ENCODE assay signal across 27 cellular contexts in the genomic region with DNA sequence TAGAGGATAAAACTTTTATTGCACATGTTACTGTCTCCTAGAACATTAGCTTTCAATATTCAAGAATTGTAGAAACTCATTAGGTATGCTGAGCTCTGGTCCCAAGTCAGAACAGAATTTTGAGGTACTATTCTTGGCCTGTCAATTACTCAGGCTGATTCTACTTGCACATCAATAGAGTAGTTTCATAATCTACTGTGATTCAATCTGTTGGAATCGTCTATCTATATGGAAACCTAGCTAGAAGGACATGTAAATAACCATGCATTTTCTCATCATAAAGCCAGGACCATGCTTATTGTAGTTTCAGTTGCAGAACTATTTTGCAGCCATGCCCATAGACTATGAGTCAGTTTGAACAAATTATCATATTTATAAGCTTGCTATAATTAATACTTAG. TPM values are rescaled to one million over a fixed set of nuclear protein-coding genes. Genes with fewer than 3 reads are reported as not detected.
"Had no signal": no experiment of that assay in that cellular context is flagged by ENCODE, and none has a peak within 500 bp of the region (broad histone marks: within the 10 kb centered on the region; RNA-seq: fewer than 3 reads in every experiment).

No MANE protein-coding gene starts in this region.

- H3K36me3 ChIP-seq: ascending aorta had no signal

- H3K27me3 ChIP-seq: ascending aorta had no signal

- ATAC-seq: activated CD8-positive, alpha-beta T cell treated with anti-CD3 and anti-CD28 coated beads for 36 hours; activated naive CD8-positive, alpha-beta T cell treated with anti-CD3 and anti-CD28 coated beads, Interleukin-2, amount 50 U/mL, for 24 hours had no signal

- H3K4me1 ChIP-seq: ascending aorta had no signal

- FAIRE-seq: TTC549 had no signal

- H3K4me3 ChIP-seq: ascending aorta had no signal

- H3K9me3 ChIP-seq: ascending aorta had no signal

- H3K27ac ChIP-seq: ascending aorta had no signal

- DNase-seq: activated B cell treated with CpG ODN at 0.5 μM for 24 hours; activated CD4-positive, alpha-beta memory T cell treated with anti-CD3 and anti-CD28 coated beads for 36 hours; activated CD4-positive, alpha-beta T cell treated with anti-CD3 and anti-CD28 coated beads for 4 hours; activated CD4-positive, alpha-beta T cell treated with anti-CD3 and anti-CD28 coated beads, Interleukin-2, amount 10 ng/mL, durations not matched to agents 24 days and 14 days; activated CD4-positive, alpha-beta T cell treated with anti-CD3 and anti-CD28 coated beads, Interleukin-2, amount 50 U/mL, for 1 hour; activated CD4-positive, alpha-beta T cell treated with anti-CD3 and anti-CD28 coated beads, Interleukin-2, amount 50 U/mL, for 4 hours; activated CD4-positive, CD25-positive, alpha-beta regulatory T cell treated with anti-CD3 and anti-CD28 coated beads, Interleukin-2, amount 50 U/mL, for 72 hours; activated CD8-positive, alpha-beta memory T cell treated with anti-CD3 and anti-CD28 coated beads, Interleukin-2, amount 50 U/mL, for 4 hours; activated CD8-positive, alpha-beta T cell treated with anti-CD3 and anti-CD28 coated beads for 36 hours; activated effector memory CD4-positive, alpha-beta T cell treated with Interleukin-2 at 50 U/mL for 16 hours; activated gamma-delta T cell; activated naive CD4-positive, alpha-beta T cell treated with anti-CD3 and anti-CD28 coated beads, Interleukin-2, amount 10 ng/mL, durations not matched to agents 7 days and 5 days; activated naive CD4-positive, alpha-beta T cell treated with Interleukin-2 at 50 U/mL for 16 hours; activated naive CD8-positive, alpha-beta T cell treated with anti-CD3 and anti-CD28 coated beads, Interleukin-2, amount 10 ng/mL, durations not matched to agents 7 days and 5 days; activated naive CD8-positive, alpha-beta T cell treated with anti-CD3 and anti-CD28 coated beads, Interleukin-2, amount 50 U/mL, for 24 hours; activated T-cell treated with anti-CD3 and anti-CD28 coated beads, Interleukin-2, amount 50 U/mL, for 24 hours; activated T-cell treated with anti-CD3 and anti-CD28 coated beads, Interleukin-2, amount 50 U/mL, for 48 hours; amygdala; anterior cingulate cortex; central memory CD4-positive, alpha-beta T cell; T-helper 1 cell; T-helper 2 cell; T-helper 9 cell had no signal

RNA-seq across cellular contexts. Expression of a gene that starts 41.6 kb away (rescaled TPM):
- total RNA-seq: activated B cell treated with CpG ODN at 0.5 μM for 24 hours; activated CD4-positive, alpha-beta memory T cell treated with anti-CD3 and anti-CD28 coated beads for 36 hours; activated CD4-positive, alpha-beta T cell treated with anti-CD3 and anti-CD28 coated beads, Interleukin-2, amount 10 ng/mL, durations not matched to agents 24 days and 14 days; activated CD8-positive, alpha-beta memory T cell treated with anti-CD3 and anti-CD28 coated beads for 36 hours; activated CD8-positive, alpha-beta T cell treated with anti-CD3 and anti-CD28 coated beads for 36 hours; activated naive CD8-positive, alpha-beta T cell treated with anti-CD3 and anti-CD28 coated beads, Interleukin-2, amount 10 ng/mL, durations not matched to agents 7 days and 5 days; activated T-helper 2 cell treated with anti-CD3 and anti-CD28 coated beads, Interferon-gamma antibody, Interleukin-2, Interleukin-4, amounts not matched to agents 10 μg/mL and 5 μg/mL and 100 μg/mL, durations not matched to agents 14 hours and 24 hours and 36 hours; ascending aorta had no signal
